In the genomic region with DNA sequence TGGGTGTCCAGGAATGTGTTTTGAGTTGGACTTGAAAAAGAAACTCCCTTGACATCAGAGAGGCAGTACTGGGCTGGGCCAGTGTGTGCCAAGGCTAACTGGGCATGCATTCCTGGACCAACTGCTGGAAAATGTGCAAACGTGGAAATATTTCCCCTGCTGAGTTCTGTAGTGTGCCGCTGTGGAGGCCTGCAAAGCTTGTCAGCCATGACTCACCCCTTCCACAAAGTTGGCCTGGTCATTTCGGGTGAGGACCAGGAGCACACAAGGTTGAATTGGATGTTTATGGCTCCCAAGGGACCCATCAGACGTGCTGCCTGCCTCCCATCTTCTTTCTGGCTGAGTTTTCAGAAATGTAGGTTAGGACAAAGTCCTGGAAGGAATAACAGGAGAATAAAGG, we compare ENCODE assay signal across 10 cellular contexts.
DNase-seq lines count a peak whose midpoint lies in the region; ATAC-seq and TF ChIP-seq lines count a peak whose summit lies in the region.
"Had no signal": no experiment of that assay in that cellular context is flagged by ENCODE, and none has a peak within 500 bp of the region (broad histone marks: within the 10 kb centered on the region; RNA-seq: fewer than 3 reads in every experiment).

No MANE protein-coding gene starts in this region.

- no peak overlapping the region for H2AFZ ChIP-seq in mesenchymal stem cell (ENCODE audit: low read depth, low read length)

- WGBS in mesenchymal stem cell = 0% methylated on average over 4 of the region's 4 CpGs

- no peak overlapping the region for H4K8ac ChIP-seq in mesenchymal stem cell (ENCODE audit: low read length)

- in situ Hi-C loops in astrocyte of the spinal cord (cut with HindIII; ENCODE audit: low sequenced_read_pairs) = no loop called here

- H3K23ac ChIP-seq in mesenchymal stem cell (ENCODE audit: low read length in 2 of 2) = no peak overlapping the region

- H3K4me3 ChIP-seq in right atrium auricular region (no peak overlapping the region), astrocyte of the spinal cord (ENCODE audit: low read depth, low read length) (no peak overlapping the region), mesenchymal stem cell (ENCODE audit: insufficient read depth in 1 of 2, low read depth in 1 of 2, low read length in 2 of 2) (peak overlapping the region in 1 of 2 experiments; percentile 14)

- H3K27me3 ChIP-seq in right atrium auricular region (no peaks in the 10 kb centered on the region), mesenchymal stem cell (ENCODE audit: control insufficient read depth in 1 of 2, insufficient read depth in 1 of 2, low read length in 2 of 2) (peaks cover 0 to 83% of the 10 kb centered on the region in 2 experiments)

- H3K27ac ChIP-seq in right atrium auricular region = no peak overlapping the region
- H3K27ac ChIP-seq in mesenchymal stem cell (ENCODE audit: low read length, poor library complexity, severe bottlenecking) = peak overlapping the region; percentile 22

- no peak overlapping the region for H3K4ac ChIP-seq in mesenchymal stem cell (ENCODE audit: low read depth in 1 of 2, low read length in 2 of 2)

- H2BK5ac ChIP-seq in mesenchymal stem cell (ENCODE audit: low read depth, low read length, poor library complexity, severe bottlenecking) = no peak overlapping the region

- H3K9ac ChIP-seq in mesenchymal stem cell (ENCODE audit: low read length) = no peak overlapping the region

- intact Hi-C loops in left cardiac atrium (cut with DNase I) = no loop called here

- no peak for TF ChIP-seq CTCF in right atrium auricular region (IDR thresholded peaks at IDR 0.05)
- no peak for TF ChIP-seq CTCF in astrocyte of the spinal cord (IDR thresholded peaks at IDR 0.05; ENCODE audit: low read depth, low read length)

- H3K9me3 Mint-ChIP-seq in T-helper 2 cell treated with Interferon-gamma antibody and Interleukin-4, amounts not matched to agents 5 μg/mL and 100 μg/mL, for 36 hours = no peaks in the 10 kb centered on the region

- ATAC-seq in left cardiac atrium (peak; percentile 71 to 92), GM21515 (IDR thresholded peaks at IDR 0.05; ENCODE audit: unreplicated experiment) (no peak)

- no peak overlapping the region for H2BK15ac ChIP-seq in mesenchymal stem cell (ENCODE audit: low read depth, poor library complexity, severe bottlenecking)

- H4K91ac ChIP-seq in mesenchymal stem cell (ENCODE audit: low read length) = no peak overlapping the region

- no peaks in the 10 kb centered on the region for H3K79me1 ChIP-seq in mesenchymal stem cell (replicated peaks; ENCODE audit: low read length, poor library complexity, severe bottlenecking)

- H3K18ac ChIP-seq in mesenchymal stem cell (ENCODE audit: low read depth in 1 of 2, low read length in 2 of 2) = peak overlapping the region in 1 of 2 experiments; percentile 75

- no peak overlapping the region for H2BK120ac ChIP-seq in mesenchymal stem cell (ENCODE audit: low read depth, low read length)

- H2BK12ac ChIP-seq in mesenchymal stem cell (ENCODE audit: low read length in 2 of 2) = peak overlapping the region in 1 of 2 experiments; percentile 37

- no peaks in the 10 kb centered on the region for H3K27me3 Mint-ChIP-seq in T-helper 2 cell treated with Interferon-gamma antibody and Interleukin-4, amounts not matched to agents 5 μg/mL and 100 μg/mL, for 36 hours (ENCODE audit: low read depth)

- H3K9me3 ChIP-seq in right atrium auricular region (no peaks in the 10 kb centered on the region), mesenchymal stem cell (ENCODE audit: control insufficient read depth, low read length) (no peaks in the 10 kb centered on the region)

- H3K27ac Mint-ChIP-seq in T-helper 2 cell treated with Interferon-gamma antibody and Interleukin-4, amounts not matched to agents 5 μg/mL and 100 μg/mL, for 36 hours = no peak overlapping the region

- H3K36me3 ChIP-seq in right atrium auricular region (no peaks in the 10 kb centered on the region), mesenchymal stem cell (ENCODE audit: control insufficient read depth in 1 of 2, insufficient read depth in 2 of 2, low read depth in 1 of 2, low read length in 2 of 2) (no peaks in the 10 kb centered on the region)

- H3K4me2 ChIP-seq in mesenchymal stem cell (ENCODE audit: low read length, poor library complexity, severe bottlenecking) = no peak overlapping the region

- no peaks in the 10 kb centered on the region for H3K36me3 Mint-ChIP-seq in T-helper 2 cell treated with Interferon-gamma antibody and Interleukin-4, amounts not matched to agents 5 μg/mL and 100 μg/mL, for 36 hours (ENCODE audit: low read depth)

- H3K4me3 Mint-ChIP-seq in T-helper 2 cell treated with Interferon-gamma antibody and Interleukin-4, amounts not matched to agents 5 μg/mL and 100 μg/mL, for 36 hours = no peak overlapping the region

- H3K4me1 ChIP-seq in right atrium auricular region = no peaks in the 10 kb centered on the region
- peaks cover 6% of the 10 kb centered on the region for H3K4me1 ChIP-seq in mesenchymal stem cell (ENCODE audit: control insufficient read depth, insufficient read depth, low read depth, low read length)

- no peaks in the 10 kb centered on the region for H3K4me1 Mint-ChIP-seq in T-helper 2 cell treated with Interferon-gamma antibody and Interleukin-4, amounts not matched to agents 5 μg/mL and 100 μg/mL, for 36 hours (ENCODE audit: low read depth)

- H3K14ac ChIP-seq in mesenchymal stem cell (ENCODE audit: low read length in 2 of 2) = no peak overlapping the region

- no peak overlapping the region for H2AK5ac ChIP-seq in mesenchymal stem cell (ENCODE audit: low read length, severe bottlenecking)

- DNase-seq in left cardiac atrium (peak; percentile 39), right atrium auricular region (ENCODE audit: low spot score) (no peak), astrocyte of the spinal cord (ENCODE audit: low read depth, low spot score) (peak; percentile 85), mesenchymal stem cell (peak; percentile 89), foreskin melanocyte (no peak), NCI-H1092 (lab: John Stamatoyannopoulos, UW) (no peak)
- DNase-seq in T-helper 2 cell treated with Interferon-gamma antibody and Interleukin-4, amounts not matched to agents 5 μg/mL and 100 μg/mL, for 36 hours (ENCODE audit: low spot score) = no peak
- DNase-seq: activated effector memory CD4-positive, alpha-beta T cell treated with anti-CD3 and anti-CD28 coated beads, Interleukin-2, amount 50 U/mL, for 16 hours; nucleus accumbens had no signal

Comparison
In these comparisons a context has a peak if more than half of its experiments do, and no peak if none do; other contexts are left out.
1. DNase-seq: peak in left cardiac atrium (single experiment), astrocyte of the spinal cord (single experiment) and mesenchymal stem cell (single experiment); none in right atrium auricular region (single experiment), foreskin melanocyte (single experiment), T-helper 2 cell treated with Interferon-gamma antibody and Interleukin-4, amounts not matched to agents 5 μg/mL and 100 μg/mL, for 36 hours (single experiment) and NCI-H1092 (single experiment).